27 cellular contexts compared by ENCODE assay signal in the genomic region with DNA sequence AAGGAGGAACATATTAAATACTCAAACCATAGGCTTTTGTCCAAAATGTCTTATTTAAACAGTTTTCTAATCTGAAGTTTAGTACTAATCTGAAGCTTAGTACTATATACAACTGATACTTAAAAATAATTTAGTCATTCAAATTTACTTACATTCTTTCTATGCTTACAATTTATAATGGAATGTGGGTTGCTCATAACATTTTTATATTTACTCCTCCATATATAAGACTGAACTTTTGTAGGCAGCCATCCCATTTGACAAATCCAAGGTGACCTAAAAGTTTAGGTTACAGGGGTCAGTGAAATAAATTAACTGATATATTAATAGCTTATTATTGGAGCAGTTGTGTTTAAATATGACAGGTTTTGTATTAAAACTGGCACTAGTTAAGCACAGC.
"Had no signal": no experiment of that assay in that cellular context is flagged by ENCODE, and none has a peak within 500 bp of the region (broad histone marks: within the 10 kb centered on the region; RNA-seq: fewer than 3 reads in every experiment).

No MANE protein-coding gene starts in this region.

- H3K4me3 ChIP-seq: gastrocnemius medialis, hepatocyte, pancreas, prostate gland, thoracic aorta had no signal

- H3K27ac Mint-ChIP-seq: activated naive CD8-positive, alpha-beta T cell treated with anti-CD3 and anti-CD28 coated beads for 36 hours; mesothelial cell of epicardium; naive thymus-derived CD4-positive, alpha-beta T cell had no signal

- H3K27me3 Mint-ChIP-seq: activated naive CD8-positive, alpha-beta T cell treated with anti-CD3 and anti-CD28 coated beads for 36 hours; effector memory CD8-positive, alpha-beta T cell; naive thymus-derived CD4-positive, alpha-beta T cell had no signal

- H3K4me1 Mint-ChIP-seq: naive thymus-derived CD4-positive, alpha-beta T cell had no signal

- H3K4me1 ChIP-seq: gastrocnemius medialis, pancreas, prostate gland had no signal

- H3K27ac ChIP-seq: brain microvascular endothelial cell, gastrocnemius medialis, hepatocyte, pancreas, prostate gland, thoracic aorta had no signal

- H3K4me3 Mint-ChIP-seq: activated naive CD8-positive, alpha-beta T cell treated with anti-CD3 and anti-CD28 coated beads for 36 hours; activated T-cell treated with anti-CD3 and anti-CD28 coated beads, Interleukin-2, amount 50 U/mL, for 72 hours; effector memory CD8-positive, alpha-beta T cell; mesothelial cell of epicardium; naive thymus-derived CD4-positive, alpha-beta T cell had no signal

- H3K36me3 Mint-ChIP-seq: mesothelial cell of epicardium had no signal

- H3K36me3 ChIP-seq: brain microvascular endothelial cell, gastrocnemius medialis, pancreas, prostate gland, thoracic aorta had no signal

- FAIRE-seq: keratinocyte, pancreas, urothelium cell line had no signal

- DNase-seq: activated CD4-positive, alpha-beta T cell treated with anti-CD3 and anti-CD28 coated beads for 4 hours; activated CD4-positive, alpha-beta T cell treated with anti-CD3 and anti-CD28 coated beads, Interleukin-2, amount 50 U/mL, for 4 hours; activated effector memory CD4-positive, alpha-beta T cell treated with Interleukin-2 at 50 U/mL for 16 hours; activated naive CD4-positive, alpha-beta T cell treated with Interleukin-2 at 50 U/mL for 16 hours; activated naive CD8-positive, alpha-beta T cell treated with anti-CD3 and anti-CD28 coated beads for 36 hours; activated T-cell treated with anti-CD3 and anti-CD28 coated beads for 4 hours; activated T-cell treated with anti-CD3 and anti-CD28 coated beads, Interleukin-2, amount 50 U/mL, for 72 hours; amniotic stem cell; brain microvascular endothelial cell; cortex of kidney; effector memory CD8-positive, alpha-beta T cell; gastrocnemius medialis; left colon; mammary epithelial cell; naive thymus-derived CD4-positive, alpha-beta T cell; pancreas; retina; stimulated activated CD4-positive, alpha-beta T cell treated with anti-CD3 and anti-CD28 coated beads, Interleukin-15, amount 100 ng/mL, for 24 hours; stimulated activated CD4-positive, alpha-beta T cell treated with anti-CD3 and anti-CD28 coated beads, Interleukin-2, amount 100 ng/mL, for 24 hours; stimulated activated naive CD4-positive, alpha-beta T cell treated with Interleukin-2 at 50 U/mL for 16 hours; trophoblast cell had no signal

- H3K9me3 Mint-ChIP-seq: activated naive CD8-positive, alpha-beta T cell treated with anti-CD3 and anti-CD28 coated beads for 36 hours; activated T-cell treated with anti-CD3 and anti-CD28 coated beads, Interleukin-2, amount 50 U/mL, for 72 hours; effector memory CD8-positive, alpha-beta T cell; mesothelial cell of epicardium had no signal

- H3K9me3 ChIP-seq: gastrocnemius medialis, pancreas, prostate gland, thoracic aorta had no signal

- H3K27me3 ChIP-seq: brain microvascular endothelial cell, gastrocnemius medialis, hepatocyte, pancreas had no signal
